9 cellular contexts compared by ENCODE assay signal in the genomic region with DNA sequence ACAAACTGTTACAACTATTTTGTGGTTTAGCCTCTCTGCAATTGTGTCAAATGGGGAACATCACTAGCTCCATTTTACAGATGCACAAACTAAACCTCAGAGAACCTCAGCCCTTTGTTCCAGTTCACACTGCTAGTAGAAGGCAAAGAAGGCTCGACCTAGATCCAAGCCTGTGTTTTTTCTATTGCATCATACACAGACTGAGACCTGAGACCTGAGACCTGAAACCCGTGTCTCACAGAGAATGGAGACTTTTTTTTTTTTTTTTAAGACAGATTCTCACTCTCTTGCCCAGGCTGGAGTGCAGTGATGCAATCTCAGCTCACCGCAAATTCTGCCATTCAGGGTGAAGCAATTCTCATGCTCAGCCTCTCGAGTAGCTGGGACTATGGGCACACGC.
A peak's percentile ranks its signal among the peaks of the same experiment; 100 is the strongest.
DNase-seq lines count a peak whose midpoint lies in the region; ATAC-seq, FAIRE-seq and TF ChIP-seq lines count a peak whose summit lies in the region.
"Had no signal": no experiment of that assay in that cellular context is flagged by ENCODE, and none has a peak within 500 bp of the region (broad histone marks: within the 10 kb centered on the region; RNA-seq: fewer than 3 reads in every experiment).

No MANE protein-coding gene starts in this region.

- H4K20me1 ChIP-seq in IMR-90 (ENCODE audit: insufficient read depth, low read length) (peaks cover 7% of the 10 kb centered on the region; the same call in 1 of the 2 replicates), K562 (replicated peaks; ENCODE audit: control insufficient read depth, insufficient read depth, low read length) (no peaks in the 10 kb centered on the region; the same call in 1 of the 2 replicates)

- POLR2A ChIA-PET in IMR-90 (lab: Charles Lee; ENCODE audit: unreplicated experiment) (no interaction called here), K562 (lab: Yijun Ruan, JAX) (interaction anchor here (0.6 kb wide), 1 partner anchor 1234 kb away, joined by 3 read pairs; no protein-coding TSS in a partner anchor)

- H2AFZ ChIP-seq in IMR-90 (replicated peaks; ENCODE audit: low read length, poor library complexity) (no peak overlapping the region), K562 (ENCODE audit: low read depth, low read length) (no peak overlapping the region)

- H3K27me3 ChIP-seq in IMR-90 (ENCODE audit: control insufficient read depth, insufficient read depth, low read length): no peaks in the 10 kb centered on the region
- no peaks in the 10 kb centered on the region for H3K27me3 ChIP-seq in K562 (ENCODE audit: control insufficient read depth in 2 of 2, insufficient read depth in 2 of 2, low read length in 2 of 2)

- dilution Hi-C loops in IMR-90 (cut with HindIII; ENCODE audit: low sequenced_read_pairs, unreplicated experiment): no loop called here

- H2BK5ac ChIP-seq in IMR-90 (ENCODE audit: low read depth, low read length, poor library complexity, severe bottlenecking): no peak overlapping the region

- H3K4me2 ChIP-seq in IMR-90 (ENCODE audit: low read depth, low read length): no peak overlapping the region
- H3K4me2 ChIP-seq in K562 (ENCODE audit: insufficient read depth, low read length): no peak overlapping the region

- TF ChIP-seq RAD21 in IMR-90 (IDR thresholded peaks at IDR 0.05; ENCODE audit: low read length): no peak
- no peak for TF ChIP-seq RAD21 in K562 (CRISPR knock-in tag; conservative IDR thresholded peaks at IDR 0.05 in 1 of 2, IDR thresholded peaks at IDR 0.05 in 1 of 2)

- H3K56ac ChIP-seq in IMR-90 (ENCODE audit: extremely low read depth, insufficient read depth, low read length): no peak overlapping the region

- FAIRE-seq in K562 (lab: Jason Lieb, UNC) (no peak), GM12892 (lab: Jason Lieb, UNC) (no peak)

- H3K9ac ChIP-seq in IMR-90 (ENCODE audit: low read depth, low read length): no peak overlapping the region
- no peak overlapping the region for H3K9ac ChIP-seq in K562 (ENCODE audit: insufficient read depth in 1 of 2, low read depth in 2 of 2, low read length in 2 of 2)

- CTCF ChIA-PET in IMR-90 (lab: Yijun Ruan, JAX) (interaction anchor here (0.7 kb wide), 1 partner anchor 53 kb away, joined by 5 read pairs; no protein-coding TSS in a partner anchor), K562 (lab: Yijun Ruan, JAX; ENCODE audit: low intra/inter-chr PET ratio) (no interaction called here)

- H3K9me3 ChIP-seq in IMR-90 (ENCODE audit: control insufficient read depth, insufficient read depth, low read length) (no peaks in the 10 kb centered on the region), K562 (replicated peaks; ENCODE audit: control insufficient read depth, insufficient read depth, low read depth, low read length) (no peaks in the 10 kb centered on the region)

- TF ChIP-seq CTCF in GM10266 (IDR thresholded peaks at IDR 0.05; ENCODE audit: control insufficient read depth, insufficient read depth, low read depth, missing control alignments) (no peak), IMR-90 (conservative IDR thresholded peaks at IDR 0.05; ENCODE audit: low read depth, low read length) (no peak), K562 (IDR thresholded peaks at IDR 0.05 in 2 of 3, conservative IDR thresholded peaks at IDR 0.05 in 1 of 3; ENCODE audit: insufficient read depth in 2 of 3, low read depth in 1 of 3, low read length in 3 of 3) (no peak)

- H3K4me3 ChIP-seq in IMR-90 (ENCODE audit: insufficient read depth, low read depth, low read length): no peak overlapping the region
- no peak overlapping the region for H3K4me3 ChIP-seq in K562

- H4K91ac ChIP-seq in IMR-90 (ENCODE audit: insufficient read depth, low read depth, low read length): no peak overlapping the region

- no peak overlapping the region for H2AK9ac ChIP-seq in IMR-90 (replicated peaks; ENCODE audit: low read depth, low read length, poor library complexity)

- H3K79me2 ChIP-seq in K562 (ENCODE audit: control insufficient read depth, insufficient read depth, low read length): no peaks in the 10 kb centered on the region

- no peak overlapping the region for H3K23ac ChIP-seq in IMR-90 (ENCODE audit: low read depth, low read length)

- H3K4me1 ChIP-seq in IMR-90 (ENCODE audit: control insufficient read depth, insufficient read depth, low read length) (peaks cover 10% of the 10 kb centered on the region), K562 (replicated peaks in 1 of 2; ENCODE audit: control insufficient read depth in 2 of 2, insufficient read depth in 2 of 2, low read length in 2 of 2) (no peaks in the 10 kb centered on the region)

- H2BK120ac ChIP-seq in IMR-90 (ENCODE audit: low read depth, low read length): no peak overlapping the region

- ATAC-seq in GM21360 (IDR thresholded peaks at IDR 0.05; ENCODE audit: unreplicated experiment): peak; percentile 67
- no peak for ATAC-seq in IMR-90 (ENCODE audit: low read depth)
- ATAC-seq in K562: no peak; the same call in 2 of the 3 replicates

- peaks cover 19% of the 10 kb centered on the region for H3K9me1 ChIP-seq in IMR-90 (ENCODE audit: insufficient read depth, low read length)
- H3K9me1 ChIP-seq in K562 (ENCODE audit: control insufficient read depth, insufficient read depth, low read length): no peaks in the 10 kb centered on the region

- in situ Hi-C loops in IMR-90 (cut with MboI; ENCODE audit: low sequenced_read_pairs): no loop called here
- in situ Hi-C loops in K562 (cut with MboI): no loop called here

- H3K79me1 ChIP-seq in IMR-90 (ENCODE audit: low read depth in 1 of 2, low read length in 2 of 2): peaks cover 25 to 53% of the 10 kb centered on the region in 2 experiments

- no peak for TF ChIP-seq EP300 in K562 (IDR thresholded peaks at IDR 0.05; ENCODE audit: low read length)

- no peak overlapping the region for H3K4ac ChIP-seq in IMR-90 (ENCODE audit: low read depth, low read length)

- no peak overlapping the region for H3K27ac ChIP-seq in IMR-90 (ENCODE audit: insufficient read depth, low read length)
- H3K27ac ChIP-seq in K562 (ENCODE audit: extremely low read depth, low read depth, low read length): no peak overlapping the region

- no peak overlapping the region for H3K18ac ChIP-seq in IMR-90 (ENCODE audit: low read depth, low read length)

- no peak for TF ChIP-seq POLR2A in IMR-90 (IDR thresholded peaks at IDR 0.05; ENCODE audit: low read depth, low read length)
- no peak for TF ChIP-seq POLR2A in K562 (conservative IDR thresholded peaks at IDR 0.05)
- TF ChIP-seq POLR2A in GM12892 (IDR thresholded peaks at IDR 0.05; ENCODE audit: low read depth, low read length): no peak

- no CpG with 5 or more reads among the region's 5 CpGs for WGBS in IMR-90 (ENCODE audit: extremely low coverage in 2 of 2, insufficient read length in 1 of 2), 2 experiments
- WGBS in K562 (ENCODE audit: insufficient coverage, low coverage, missing lambda C conversion rate): 35% methylated on average over 5 of the region's 5 CpGs

- BruUV-seq in IMR-90 (replicated peaks; lab: Mats Ljungman, UMichigan) (no TSS peak), K562 (replicated peaks; lab: Mats Ljungman, UMichigan) (no TSS peak)

- H3K14ac ChIP-seq in IMR-90 (replicated peaks; ENCODE audit: low read depth, low read length): no peak overlapping the region

- no peak overlapping the region for H2AK5ac ChIP-seq in IMR-90 (ENCODE audit: low read depth, low read length)

- DNase-seq in GM10266 (ENCODE audit: extremely low spot score): peak; percentile 34
- no peak for DNase-seq in IMR-90
- DNase-seq in K562 (ENCODE audit: extremely low read depth in 1 of 4, low spot score in 3 of 4): no peak
- no peak for DNase-seq in GM03348 (ENCODE audit: low spot score)
- no peak for DNase-seq in GM12892 (ENCODE audit: insufficient read length)
- DNase-seq in inferior parietal cortex (ENCODE audit: extremely low spot score): no peak
- no peak for DNase-seq in germinal center (ENCODE audit: low spot score)
- DNase-seq: COR-L47 had no signal

- H4K8ac ChIP-seq in IMR-90 (ENCODE audit: low read depth in 2 of 2, low read length in 2 of 2): no peak overlapping the region

- no peak overlapping the region for H2BK20ac ChIP-seq in IMR-90 (ENCODE audit: low read depth, low read length)

- no peaks in the 10 kb centered on the region for H3K36me3 ChIP-seq in IMR-90 (ENCODE audit: control insufficient read depth, insufficient read depth, low read length)
- no peaks in the 10 kb centered on the region for H3K36me3 ChIP-seq in K562 (ENCODE audit: control insufficient read depth, insufficient read depth, low read length)

- H4K5ac ChIP-seq in IMR-90 (ENCODE audit: low read depth, low read length): no peak overlapping the region

- H2BK15ac ChIP-seq in IMR-90 (ENCODE audit: low read depth, low read length): no peak overlapping the region

- intact Hi-C loops in IMR-90 (cut with micrococcal nuclease) (no loop called here), K562 (cut with micrococcal nuclease) (no loop called here)

TF ChIP-seq in IMR-90, 13 proteins besides CTCF, POLR2A, EP300 and RAD21:
- TF ChIP-seq MXI1 (IDR thresholded peaks at IDR 0.05; ENCODE audit: borderline replicate concordance, low read depth, low read length) (no peak), RFX5 (IDR thresholded peaks at IDR 0.05; ENCODE audit: low read depth, low read length) (no peak), CEBPB (IDR thresholded peaks at IDR 0.05; ENCODE audit: low read depth, low read length) (peak; percentile 60)
- TF ChIP-seq, protein P1, sequence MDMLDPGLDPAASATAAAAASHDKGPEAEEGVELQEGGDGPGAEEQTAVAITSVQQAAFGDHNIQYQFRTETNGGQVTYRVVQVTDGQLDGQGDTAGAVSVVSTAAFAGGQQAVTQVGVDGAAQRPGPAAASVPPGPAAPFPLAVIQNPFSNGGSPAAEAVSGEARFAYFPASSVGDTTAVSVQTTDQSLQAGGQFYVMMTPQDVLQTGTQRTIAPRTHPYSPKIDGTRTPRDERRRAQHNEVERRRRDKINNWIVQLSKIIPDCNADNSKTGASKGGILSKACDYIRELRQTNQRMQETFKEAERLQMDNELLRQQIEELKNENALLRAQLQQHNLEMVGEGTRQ (IDR thresholded peaks at IDR 0.05; ENCODE audit: low read depth, low read length): no peak
TF ChIP-seq in IMR-90: peak in this region for 1.

TF ChIP-seq in K562, 482 proteins besides CTCF, POLR2A, EP300 and RAD21 (continues in another document):
- no peak for TF ChIP-seq HCFC1 (IDR thresholded peaks at IDR 0.05; ENCODE audit: low read depth, low read length)
- TF ChIP-seq KDM4B (IDR thresholded peaks at IDR 0.05; ENCODE audit: borderline replicate concordance in 2 of 2, low read depth in 1 of 2): no peak
- TF ChIP-seq RBM25 (IDR thresholded peaks at IDR 0.05; ENCODE audit: low read depth, low read length, severe bottlenecking): peak; percentile 28
- TF ChIP-seq ZNF24 (IDR thresholded peaks at IDR 0.05): peak; percentile 51
- TF ChIP-seq CEBPB (tag; IDR thresholded peaks at IDR 0.05): peak; percentile 84
- TF ChIP-seq TRIM24 (IDR thresholded peaks at IDR 0.05): 0 out of 4 replicates have a peak, but pooled peaks of 1 of the 2 experiments have one; percentile 9
